Comparison of ENCODE assay signal across 9 cellular contexts in the genomic region with DNA sequence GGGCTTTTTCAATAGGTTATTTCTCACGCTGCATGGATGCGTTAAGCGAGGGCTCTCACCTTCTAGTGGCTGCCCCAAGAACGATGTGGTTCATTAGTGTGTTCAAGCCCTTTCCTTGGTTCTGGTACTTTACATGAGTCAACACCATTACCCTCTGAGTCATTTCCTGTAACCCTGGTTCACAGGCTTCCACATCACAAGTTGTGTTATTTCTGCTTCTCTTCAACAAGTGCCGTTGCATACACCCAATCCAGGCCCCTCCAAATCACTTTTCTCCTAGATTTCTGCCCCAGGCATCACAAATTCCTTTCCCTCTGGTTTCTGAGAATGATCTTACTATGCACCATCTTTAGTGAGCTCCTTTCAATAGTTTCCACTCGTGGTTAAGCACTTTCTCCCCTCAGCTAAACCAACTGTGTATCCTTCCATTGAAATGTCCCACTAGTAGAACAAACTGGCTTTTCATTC.
DNase-seq lines count a peak whose midpoint lies in the region; ATAC-seq lines count a peak whose summit lies in the region.
"Had no signal": no experiment of that assay in that cellular context is flagged by ENCODE, and none has a peak within 500 bp of the region (broad histone marks: within the 10 kb centered on the region; RNA-seq: fewer than 3 reads in every experiment).

No MANE protein-coding gene starts in this region.

- POLR2A ChIA-PET in CD8-positive, alpha-beta memory T cell (lab: Charles Lee) = no interaction called here

- intact Hi-C loops in Right ventricle myocardium inferior (cut with DNase I) = no loop called here

- H3K4me3 Mint-ChIP-seq in CD8-positive, alpha-beta memory T cell = peak overlapping the region in 2 of 7 donors; percentile 9 to 49
- H3K4me3 Mint-ChIP-seq in T-helper 1 cell treated with Interleukin-12 subunit alpha and Interleukin-12 subunit beta and Interleukin-4 antibody, amounts not matched to agents 30 μg/mL and 1 μg/mL, for 36 hours = no peak overlapping the region

- H3K27ac Mint-ChIP-seq in CD8-positive, alpha-beta memory T cell = peak overlapping the region in 6 of 8 donors; percentile 4 to 82 (median 10)
- peak overlapping the region; percentile 2 for H3K27ac Mint-ChIP-seq in T-helper 1 cell treated with Interleukin-12 subunit alpha and Interleukin-12 subunit beta and Interleukin-4 antibody, amounts not matched to agents 30 μg/mL and 1 μg/mL, for 36 hours

- H3K4me1 ChIP-seq in CD8-positive, alpha-beta memory T cell (ENCODE audit: insufficient read depth, low read length) = peaks cover 9% of the 10 kb centered on the region
- H3K4me1 ChIP-seq: parathyroid adenoma had no signal

- no peaks in the 10 kb centered on the region for H3K9me3 ChIP-seq in CD8-positive, alpha-beta memory T cell (ENCODE audit: low read length)

- H3K27me3 ChIP-seq in CD8-positive, alpha-beta memory T cell (ENCODE audit: insufficient read depth, low read length, poor library complexity, severe bottlenecking) = no peaks in the 10 kb centered on the region

- peaks cover 4 to 13% of the 10 kb centered on the region in 2 donors for H3K27me3 Mint-ChIP-seq in CD8-positive, alpha-beta memory T cell
- no peaks in the 10 kb centered on the region for H3K27me3 Mint-ChIP-seq in T-helper 1 cell treated with Interleukin-12 subunit alpha and Interleukin-12 subunit beta and Interleukin-4 antibody, amounts not matched to agents 30 μg/mL and 1 μg/mL, for 36 hours (ENCODE audit: low read depth)

- no peak overlapping the region for H3K4me3 ChIP-seq in CD8-positive, alpha-beta memory T cell (ENCODE audit: low read length)

- CTCF ChIA-PET in CD8-positive, alpha-beta memory T cell (lab: Charles Lee) = no interaction called here

- peak in 1 of 5 donors; percentile 2 for DNase-seq in CD8-positive, alpha-beta memory T cell
- DNase-seq in fibroblast of gingiva (ENCODE audit: low read depth) (peak; percentile 64), GOT3 (lab: John Stamatoyannopoulos, UW) (no peak), Right ventricle myocardium inferior (ENCODE audit: missing footprints) (no peak)
- DNase-seq in stimulated activated CD8-positive, alpha-beta memory T cell treated with anti-CD3 and anti-CD28 coated beads, Interleukin-12 subunit alpha, Interleukin-12 subunit beta, amount 100 ng/mL, for 4 hours (ENCODE audit: low read depth) = peak; percentile 3

- no peaks in the 10 kb centered on the region for H3K9me3 Mint-ChIP-seq in CD8-positive, alpha-beta memory T cell
- H3K9me3 Mint-ChIP-seq in T-helper 1 cell treated with Interleukin-12 subunit alpha and Interleukin-12 subunit beta and Interleukin-4 antibody, amounts not matched to agents 30 μg/mL and 1 μg/mL, for 36 hours = no peaks in the 10 kb centered on the region

- H3K27ac ChIP-seq in CD8-positive, alpha-beta memory T cell (ENCODE audit: low read depth, low read length) = no peak overlapping the region
- H3K27ac ChIP-seq: parathyroid adenoma had no signal

- peaks cover 10 to 14% (median 12%) of the 10 kb centered on the region in 3 donors for H3K4me1 Mint-ChIP-seq in CD8-positive, alpha-beta memory T cell
- peaks cover 13% of the 10 kb centered on the region for H3K4me1 Mint-ChIP-seq in T-helper 1 cell treated with Interleukin-12 subunit alpha and Interleukin-12 subunit beta and Interleukin-4 antibody, amounts not matched to agents 30 μg/mL and 1 μg/mL, for 36 hours (ENCODE audit: low read depth)

- ATAC-seq in GM19372 (IDR thresholded peaks at IDR 0.05; ENCODE audit: low read depth, unreplicated experiment) (peak; percentile 89), HG03432 (IDR thresholded peaks at IDR 0.05; ENCODE audit: unreplicated experiment) (peak; percentile 97), Right ventricle myocardium inferior (no peak)

- H3K36me3 Mint-ChIP-seq in CD8-positive, alpha-beta memory T cell = no peaks in the 10 kb centered on the region
- peaks cover 2% of the 10 kb centered on the region for H3K36me3 Mint-ChIP-seq in T-helper 1 cell treated with Interleukin-12 subunit alpha and Interleukin-12 subunit beta and Interleukin-4 antibody, amounts not matched to agents 30 μg/mL and 1 μg/mL, for 36 hours (ENCODE audit: low read depth)

- H3K36me3 ChIP-seq in CD8-positive, alpha-beta memory T cell (ENCODE audit: insufficient read depth, low read length) = no peaks in the 10 kb centered on the region

Comparison
In these comparisons a context has a peak if more than half of its experiments do, and no peak if none do; other contexts are left out.
1. DNase-seq: peak in fibroblast of gingiva (single experiment) and stimulated activated CD8-positive, alpha-beta memory T cell treated with anti-CD3 and anti-CD28 coated beads, Interleukin-12 subunit alpha, Interleukin-12 subunit beta, amount 100 ng/mL, for 4 hours (single experiment); none in GOT3 (single experiment) and Right ventricle myocardium inferior (single experiment).